In the genomic region with DNA sequence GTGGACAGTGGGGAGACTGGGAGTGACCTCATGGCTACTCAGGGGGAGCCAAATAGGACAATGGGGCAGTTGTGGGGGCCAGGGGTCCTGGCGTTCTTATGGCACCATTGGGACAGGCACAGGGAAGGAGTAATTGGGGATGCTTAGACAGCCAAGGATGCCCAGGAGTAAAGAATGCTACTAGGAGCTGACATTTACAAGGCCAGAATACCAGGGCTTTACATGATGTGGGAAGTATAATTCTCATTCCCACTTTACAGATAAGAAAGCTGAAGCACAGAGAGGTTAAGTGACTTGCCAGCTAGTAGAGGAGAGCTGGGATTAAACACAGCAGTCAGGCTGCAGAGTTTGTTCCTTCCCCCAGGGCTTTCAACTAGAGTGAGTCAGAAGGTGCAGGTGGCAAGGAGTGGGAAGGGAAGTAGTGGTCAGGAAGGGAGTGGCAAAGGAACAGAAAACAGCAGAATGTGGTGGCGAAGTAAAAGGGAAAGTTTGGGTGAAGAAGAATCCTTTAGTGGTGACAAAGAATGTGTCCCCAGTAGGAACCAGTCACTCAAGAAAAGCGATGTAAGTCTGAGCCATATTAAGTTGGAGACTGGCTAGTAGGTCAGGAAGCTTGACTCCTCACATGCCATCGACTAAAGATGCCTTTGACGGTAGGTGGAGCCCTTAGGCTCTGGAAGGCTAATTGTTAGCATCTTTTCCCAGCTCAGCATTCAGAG, we compare ENCODE assay signal across 10 cellular contexts. TPM values are rescaled to one million over a fixed set of nuclear protein-coding genes. Genes with fewer than 3 reads are reported as not detected.
DNase-seq lines count a peak whose midpoint lies in the region; ATAC-seq and TF ChIP-seq lines count a peak whose summit lies in the region.
"Had no signal": no experiment of that assay in that cellular context is flagged by ENCODE, and none has a peak within 500 bp of the region (broad histone marks: within the 10 kb centered on the region; RNA-seq: fewer than 3 reads in every experiment).

No MANE protein-coding gene starts in this region.

- peak; percentile 85 for DNase-seq in Jurkat, Clone E6-1 (ENCODE audit: low read depth, low spot score)
- DNase-seq in WTC11 (ENCODE audit: low spot score) (peak; percentile 28), kidney tubule cell (ENCODE audit: low spot score) (peak; percentile 89), thyroid gland (no peak)
- DNase-seq: naive B cell had no signal

- TF ChIP-seq POLR2A in thyroid gland (IDR thresholded peaks at IDR 0.05), result no peak

- H3K27ac ChIP-seq in DOHH2 (ENCODE audit: low read depth, low read length) (no peak overlapping the region), thyroid gland (no peak overlapping the region)

- TF ChIP-seq CTCF in DOHH2 (IDR thresholded peaks at IDR 0.05; ENCODE audit: low read depth, low read length, poor library complexity, severe bottlenecking), result peak; percentile 17
- no peak for TF ChIP-seq CTCF in WTC11 (IDR thresholded peaks at IDR 0.05)
- no peak for TF ChIP-seq CTCF in thyroid gland (IDR thresholded peaks at IDR 0.05)

- CTCF ChIA-PET in WTC11 (lab: Charles Lee), result interaction anchor here (0.6 to 2.9 kb wide), 29 partner anchors 10 to 309 kb away, joined by 3 to 37 read pairs (median 4); no protein-coding TSS in a partner anchor

- no peaks in the 10 kb centered on the region for H3K27me3 Mint-ChIP-seq in WTC11 (ENCODE audit: low read depth)

- POLR2A ChIA-PET in WTC11 (lab: Charles Lee), result interaction anchor here (0.8 kb wide), 1 partner anchor 26 kb away, joined by 3 read pairs; no protein-coding TSS in a partner anchor

- H3K4me1 ChIP-seq in DOHH2 (ENCODE audit: control insufficient read depth, low read length) (no peaks in the 10 kb centered on the region), thyroid gland (peaks cover 24% of the 10 kb centered on the region in 2 donors)

- no peaks in the 10 kb centered on the region for H3K9me3 ChIP-seq in DOHH2 (ENCODE audit: control insufficient read depth, insufficient read depth, low read length)
- no peaks in the 10 kb centered on the region for H3K9me3 ChIP-seq in thyroid gland

- no peaks in the 10 kb centered on the region for H3K79me2 ChIP-seq in DOHH2 (ENCODE audit: control insufficient read depth, low read length)

- ATAC-seq in WTC11 (peak; percentile 92), GM19463 (IDR thresholded peaks at IDR 0.05; ENCODE audit: unreplicated experiment) (no peak), HG03108 (IDR thresholded peaks at IDR 0.05; ENCODE audit: unreplicated experiment) (no peak), HG02870 (IDR thresholded peaks at IDR 0.05; ENCODE audit: unreplicated experiment) (no peak)

- WGBS in thyroid gland, 2 donors, result 56 to 62% methylated on average over 5 of the region's 5 CpGs

- H3K4me3 ChIP-seq in DOHH2 (ENCODE audit: low read length) (no peak overlapping the region), thyroid gland (replicated peaks in 1 of 3) (no peak overlapping the region)
- peak overlapping the region; percentile 20 for H3K4me3 ChIP-seq in Jurkat, Clone E6-1 (ENCODE audit: low read length)

- peaks cover 15% of the 10 kb centered on the region for H3K36me3 Mint-ChIP-seq in WTC11
- H3K36me3 Mint-ChIP-seq: naive B cell had no signal

- H3K27ac Mint-ChIP-seq in WTC11, result peak overlapping the region; percentile 66
- H3K27ac Mint-ChIP-seq: T-helper 1 cell treated with Interleukin-12 subunit alpha and Interleukin-12 subunit beta and Interleukin-4 antibody, amounts not matched to agents 30 μg/mL and 1 μg/mL, for 36 hours had no signal

- H3K27me3 ChIP-seq in DOHH2 (ENCODE audit: control insufficient read depth, low read length) (peaks cover 19% of the 10 kb centered on the region), thyroid gland (no peaks in the 10 kb centered on the region)

- H3K4me3 Mint-ChIP-seq in WTC11, result no peak overlapping the region
- H3K4me3 Mint-ChIP-seq: naive B cell; T-helper 1 cell treated with Interleukin-12 subunit alpha and Interleukin-12 subunit beta and Interleukin-4 antibody, amounts not matched to agents 30 μg/mL and 1 μg/mL, for 36 hours had no signal

- no peaks in the 10 kb centered on the region for H3K36me3 ChIP-seq in DOHH2 (ENCODE audit: control insufficient read depth, low read length)
- H3K36me3 ChIP-seq in thyroid gland, result no peaks in the 10 kb centered on the region

- H4K20me1 ChIP-seq in DOHH2 (ENCODE audit: control insufficient read depth, insufficient read depth, low read depth, low read length), result no peaks in the 10 kb centered on the region

- intact Hi-C loops in thyroid gland (cut with DNase I), result no loop called here

- H3K9me3 Mint-ChIP-seq in WTC11, result peaks cover 6% of the 10 kb centered on the region
- H3K9me3 Mint-ChIP-seq: T-helper 1 cell treated with Interleukin-12 subunit alpha and Interleukin-12 subunit beta and Interleukin-4 antibody, amounts not matched to agents 30 μg/mL and 1 μg/mL, for 36 hours had no signal

- no peaks in the 10 kb centered on the region for H3F3A ChIP-seq in DOHH2 (ENCODE audit: control insufficient read depth, insufficient read depth)

- no peak overlapping the region for H3K4me2 ChIP-seq in DOHH2 (ENCODE audit: low read length)

- no peaks in the 10 kb centered on the region for H3K9me2 ChIP-seq in DOHH2 (replicated peaks; ENCODE audit: control insufficient read depth, low read length)

- H3K4me1 Mint-ChIP-seq in WTC11, result peaks cover 33% of the 10 kb centered on the region

TF ChIP-seq in WTC11, 78 proteins besides CTCF, POLR2A, EP300 and RAD21:
- TF ChIP-seq ATF1 (CRISPR knock-in tag; IDR thresholded peaks at IDR 0.05), result no peak
- TF ChIP-seq ZNF423 (CRISPR knock-in tag; IDR thresholded peaks at IDR 0.05), result no peak
- TF ChIP-seq, protein P1, sequence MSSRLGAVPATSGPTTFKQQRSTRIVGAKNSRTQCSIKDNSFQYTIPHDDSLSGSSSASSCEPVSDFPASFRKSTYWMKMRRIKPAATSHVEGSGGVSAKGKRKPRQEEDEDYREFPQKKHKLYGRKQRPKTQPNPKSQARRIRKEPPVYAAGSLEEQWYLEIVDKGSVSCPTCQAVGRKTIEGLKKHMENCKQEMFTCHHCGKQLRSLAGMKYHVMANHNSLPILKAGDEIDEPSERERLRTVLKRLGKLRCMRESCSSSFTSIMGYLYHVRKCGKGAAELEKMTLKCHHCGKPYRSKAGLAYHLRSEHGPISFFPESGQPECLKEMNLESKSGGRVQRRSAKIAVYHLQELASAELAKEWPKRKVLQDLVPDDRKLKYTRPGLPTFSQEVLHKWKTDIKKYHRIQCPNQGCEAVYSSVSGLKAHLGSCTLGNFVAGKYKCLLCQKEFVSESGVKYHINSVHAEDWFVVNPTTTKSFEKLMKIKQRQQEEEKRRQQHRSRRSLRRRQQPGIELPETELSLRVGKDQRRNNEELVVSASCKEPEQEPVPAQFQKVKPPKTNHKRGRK (CRISPR knock-in tag; IDR thresholded peaks at IDR 0.05; ENCODE audit: borderline replicate concordance), result no peak
- TF ChIP-seq GTF2I (CRISPR knock-in tag; conservative IDR thresholded peaks at IDR 0.05), result no peak
- TF ChIP-seq, protein P2, sequence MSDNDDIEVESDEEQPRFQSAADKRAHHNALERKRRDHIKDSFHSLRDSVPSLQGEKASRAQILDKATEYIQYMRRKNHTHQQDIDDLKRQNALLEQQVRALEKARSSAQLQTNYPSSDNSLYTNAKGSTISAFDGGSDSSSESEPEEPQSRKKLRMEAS (CRISPR knock-in tag; IDR thresholded peaks at IDR 0.05), result no peak
- no peak for TF ChIP-seq EMX1 (CRISPR knock-in tag; IDR thresholded peaks at IDR 0.05)
- TF ChIP-seq RORB (CRISPR knock-in tag; IDR thresholded peaks at IDR 0.05), result no peak
- TF ChIP-seq NFYB (CRISPR knock-in tag; conservative IDR thresholded peaks at IDR 0.05; ENCODE audit: low read depth), result no peak
- no peak for TF ChIP-seq RELA (CRISPR knock-in tag; IDR thresholded peaks at IDR 0.05; ENCODE audit: borderline replicate concordance)
- TF ChIP-seq CREB1 (CRISPR knock-in tag; IDR thresholded peaks at IDR 0.05), result no peak
- TF ChIP-seq, protein P3, sequence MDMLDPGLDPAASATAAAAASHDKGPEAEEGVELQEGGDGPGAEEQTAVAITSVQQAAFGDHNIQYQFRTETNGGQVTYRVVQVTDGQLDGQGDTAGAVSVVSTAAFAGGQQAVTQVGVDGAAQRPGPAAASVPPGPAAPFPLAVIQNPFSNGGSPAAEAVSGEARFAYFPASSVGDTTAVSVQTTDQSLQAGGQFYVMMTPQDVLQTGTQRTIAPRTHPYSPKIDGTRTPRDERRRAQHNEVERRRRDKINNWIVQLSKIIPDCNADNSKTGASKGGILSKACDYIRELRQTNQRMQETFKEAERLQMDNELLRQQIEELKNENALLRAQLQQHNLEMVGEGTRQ (CRISPR knock-in tag; IDR thresholded peaks at IDR 0.05), result no peak
- TF ChIP-seq NFATC4 (CRISPR knock-in tag; IDR thresholded peaks at IDR 0.05), result no peak
- TF ChIP-seq, protein P4, sequence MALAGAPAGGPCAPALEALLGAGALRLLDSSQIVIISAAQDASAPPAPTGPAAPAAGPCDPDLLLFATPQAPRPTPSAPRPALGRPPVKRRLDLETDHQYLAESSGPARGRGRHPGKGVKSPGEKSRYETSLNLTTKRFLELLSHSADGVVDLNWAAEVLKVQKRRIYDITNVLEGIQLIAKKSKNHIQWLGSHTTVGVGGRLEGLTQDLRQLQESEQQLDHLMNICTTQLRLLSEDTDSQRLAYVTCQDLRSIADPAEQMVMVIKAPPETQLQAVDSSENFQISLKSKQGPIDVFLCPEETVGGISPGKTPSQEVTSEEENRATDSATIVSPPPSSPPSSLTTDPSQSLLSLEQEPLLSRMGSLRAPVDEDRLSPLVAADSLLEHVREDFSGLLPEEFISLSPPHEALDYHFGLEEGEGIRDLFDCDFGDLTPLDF (CRISPR knock-in tag; IDR thresholded peaks at IDR 0.05), result no peak
- TF ChIP-seq ZNF232 (CRISPR knock-in tag; IDR thresholded peaks at IDR 0.05), result no peak
- no peak for TF ChIP-seq ZNF121 (CRISPR knock-in tag; IDR thresholded peaks at IDR 0.05)

RNA-seq across cellular contexts. Expression of a gene that starts 32.8 kb away (rescaled TPM):
- 40.4 TPM for polyA plus RNA-seq in Jurkat, Clone E6-1 (2012; ENCODE audit: insufficient read depth, insufficient read length)
- total RNA-seq in WTC11 (2021), result 34.2 to 43.8 TPM (median 42.6 TPM) in 3 replicates
- 100 to 1,000 TPM in 2 of 4 donors, 10 to 100 TPM in 2; 79.8 to 182 (median 111) TPM for total RNA-seq in thyroid gland

Comparison
In these comparisons a context has a peak if more than half of its experiments do, and no peak if none do; other contexts are left out.
1. DNase-seq: peak in Jurkat, Clone E6-1 (single experiment), WTC11 (single experiment) and kidney tubule cell (single experiment); none in thyroid gland (0 of 2).